Comparison of ENCODE assay signal across 2 cellular contexts in genomic region chr3:140167600-140168281, GRCh38.
TF ChIP-seq lines count a peak whose summit lies in the region.

No MANE protein-coding gene starts in this region.

TF ChIP-seq in HepG2, 621 proteins besides CTCF, POLR2A, EP300 and RAD21 (continued from another document):
- TF ChIP-seq ZNF800 (CRISPR knock-in tag; IDR thresholded peaks at IDR 0.05): no peak
- TF ChIP-seq MAFK (conservative IDR thresholded peaks at IDR 0.05 in 1 of 2, IDR thresholded peaks at IDR 0.05 in 1 of 2; ENCODE audit: low read length in 2 of 2): peak in 1 of 2 experiments; percentile 43; a peak in 2 of 4 replicates

TF ChIP-seq in K562, 482 proteins besides CTCF, POLR2A, EP300 and RAD21 (continued from another document):
- TF ChIP-seq ZNF282 (CRISPR knock-in tag; IDR thresholded peaks at IDR 0.05): no peak
- peak; percentile 83 for TF ChIP-seq ZNF316 (IDR thresholded peaks at IDR 0.05)
- no peak for TF ChIP-seq KLF16 (IDR thresholded peaks at IDR 0.05)
- TF ChIP-seq NFE2 (IDR thresholded peaks at IDR 0.05; ENCODE audit: low read depth): peak; percentile 61
- TF ChIP-seq NFE2L1 (tag; IDR thresholded peaks at IDR 0.05; ENCODE audit: borderline replicate concordance, low read depth): peak; percentile 66; the same call in 1 of the 2 replicates
- peak; percentile 75; the same call in 1 of the 2 replicates for TF ChIP-seq C11orf30 (IDR thresholded peaks at IDR 0.05; ENCODE audit: low read depth)
- TF ChIP-seq MAFG (tag; conservative IDR thresholded peaks at IDR 0.05): peak; percentile 87
- no peak for TF ChIP-seq ATF7 (IDR thresholded peaks at IDR 0.05)
- TF ChIP-seq L3MBTL2 (IDR thresholded peaks at IDR 0.05): peak; percentile 33; the same call in 1 of the 2 replicates
- TF ChIP-seq ZNF175 (CRISPR knock-in tag; IDR thresholded peaks at IDR 0.05; ENCODE audit: low read depth): peak; percentile 54; the same call in 1 of the 2 replicates
